28 cellular contexts compared by ENCODE assay signal in genomic region chr2:127195140-127196074, GRCh38. TPM values are rescaled to one million over a fixed set of nuclear protein-coding genes. Genes with fewer than 3 reads are reported as not detected.
DNase-seq lines count a peak whose midpoint lies in the region; ATAC-seq, FAIRE-seq and TF ChIP-seq lines count a peak whose summit lies in the region.
"Had no signal": no experiment of that assay in that cellular context is flagged by ENCODE, and none has a peak within 500 bp of the region (broad histone marks: within the 10 kb centered on the region; RNA-seq: fewer than 3 reads in every experiment).

No MANE protein-coding gene starts in this region.

- 88% methylated on average over 18 of the region's 18 CpGs for WGBS in esophagus muscularis mucosa
- 32 to 64% (median 37%) methylated on average over 18 of the region's 18 CpGs for WGBS in psoas muscle, 3 donors
- WGBS in smooth muscle cell (ENCODE audit: low lambda C conversion rate): 94% methylated on average over 18 of the region's 18 CpGs

- TF ChIP-seq EP300 in esophagus muscularis mucosa (IDR thresholded peaks at IDR 0.05): no peak

- H3K27ac Mint-ChIP-seq in activated T-helper 17 cell treated with anti-CD3 and anti-CD28 coated beads, Interleukin-2, amount 50 U/mL, for 72 hours: no peak overlapping the region
- H3K27ac Mint-ChIP-seq: CD4-positive, CD25-positive, alpha-beta regulatory T cell; HFFc6 had no signal

- ATAC-seq in psoas muscle (peak; percentile 72 to 89 (median 79)), HG02623 (IDR thresholded peaks at IDR 0.05; ENCODE audit: unreplicated experiment) (no peak), HG03095 (IDR thresholded peaks at IDR 0.05; ENCODE audit: unreplicated experiment) (no peak)
- ATAC-seq in activated T-helper 17 cell treated with anti-CD3 and anti-CD28 coated beads, Interleukin-2, amount 50 U/mL, for 72 hours (replicated peaks): no peak

- H3K27me3 Mint-ChIP-seq in activated T-helper 17 cell treated with anti-CD3 and anti-CD28 coated beads, Interleukin-2, amount 50 U/mL, for 72 hours: no peaks in the 10 kb centered on the region
- H3K27me3 Mint-ChIP-seq: CD4-positive, CD25-positive, alpha-beta regulatory T cell had no signal

- H3K9ac ChIP-seq in smooth muscle cell (ENCODE audit: low read depth): no peak overlapping the region
- H3K9ac ChIP-seq: BLaER1 had no signal

- no peaks in the 10 kb centered on the region for H3K79me2 ChIP-seq in smooth muscle cell (ENCODE audit: low read depth)

- no peaks in the 10 kb centered on the region for H3K9me3 Mint-ChIP-seq in activated T-helper 17 cell treated with anti-CD3 and anti-CD28 coated beads, Interleukin-2, amount 50 U/mL, for 72 hours
- H3K9me3 Mint-ChIP-seq: HFFc6 had no signal

- FAIRE-seq in bronchial epithelial cell (lab: Jason Lieb, UNC) (peak; percentile 47), urothelium cell line (lab: Jason Lieb, UNC) (no peak)
- FAIRE-seq: A204.1, D721Med, GM18507 had no signal

- no peaks in the 10 kb centered on the region for H4K20me1 ChIP-seq in smooth muscle cell (ENCODE audit: low read depth)
- H4K20me1 ChIP-seq: BLaER1 had no signal

- TF ChIP-seq CTCF in bronchial epithelial cell (IDR thresholded peaks at IDR 0.05; ENCODE audit: insufficient read depth, low read length, severe bottlenecking): no peak
- TF ChIP-seq CTCF in esophagus muscularis mucosa (IDR thresholded peaks at IDR 0.05): no peak
- no peak for TF ChIP-seq CTCF in psoas muscle (IDR thresholded peaks at IDR 0.05)
- no peak for TF ChIP-seq CTCF in smooth muscle cell (IDR thresholded peaks at IDR 0.05; ENCODE audit: borderline replicate concordance, insufficient read depth, poor library complexity, severe bottlenecking)

- H3K4me3 ChIP-seq in bronchial epithelial cell (ENCODE audit: low read depth, low read length): no peak overlapping the region
- H3K4me3 ChIP-seq in esophagus muscularis mucosa: no peak overlapping the region
- H3K4me3 ChIP-seq in psoas muscle: no peak overlapping the region
- H3K4me3 ChIP-seq in smooth muscle cell: no peak overlapping the region
- H3K4me3 ChIP-seq: BLaER1, HAP-1, SJSA1 had no signal

- H3K4me2 ChIP-seq in smooth muscle cell: peak overlapping the region; percentile 68
- H3K4me2 ChIP-seq: BLaER1 had no signal

- DNase-seq in bronchial epithelial cell (ENCODE audit: low read depth) (no peak), esophagus muscularis mucosa (ENCODE audit: extremely low spot score) (peak; percentile 85), psoas muscle (peak in 1 of 2 donors; percentile 68), smooth muscle cell (lab: John Stamatoyannopoulos, UW; ENCODE audit: unreplicated experiment) (no peak), urothelium cell line (ENCODE audit: low spot score) (no peak)
- DNase-seq: CD4-positive, CD25-positive, alpha-beta regulatory T cell; HFFc6; NCI-H1048; NCI-H1417 treated with DMSO at 0.1 percent for 48 hours; NCI-H1694 treated with DMSO at 0.1 percent for 48 hours; NCI-H2081; NCI-H2171; NCI-H226; NCI-H510A; NCI-H69; Right ventricle myocardium superior; RPMI8226 had no signal

- no peaks in the 10 kb centered on the region for H3K36me3 Mint-ChIP-seq in activated T-helper 17 cell treated with anti-CD3 and anti-CD28 coated beads, Interleukin-2, amount 50 U/mL, for 72 hours (ENCODE audit: low read depth)
- H3K36me3 Mint-ChIP-seq: CD4-positive, CD25-positive, alpha-beta regulatory T cell had no signal

- no peaks in the 10 kb centered on the region for H3F3A ChIP-seq in smooth muscle cell (ENCODE audit: low read depth)

- H3K4me1 ChIP-seq in esophagus muscularis mucosa (peaks cover 0 to 15% (median 10%) of the 10 kb centered on the region in 4 donors), psoas muscle (peaks cover 12% of the 10 kb centered on the region), smooth muscle cell (ENCODE audit: low read depth) (peaks cover 11% of the 10 kb centered on the region)
- H3K4me1 ChIP-seq: BLaER1, HAP-1 had no signal

- H3K36me3 ChIP-seq in bronchial epithelial cell (ENCODE audit: control insufficient read depth, insufficient read depth, low read length): no peaks in the 10 kb centered on the region
- no peaks in the 10 kb centered on the region for H3K36me3 ChIP-seq in esophagus muscularis mucosa
- H3K36me3 ChIP-seq in psoas muscle (ENCODE audit: insufficient read depth in 1 of 2, low read depth in 1 of 2): no peaks in the 10 kb centered on the region
- H3K36me3 ChIP-seq in smooth muscle cell (ENCODE audit: low read depth): no peaks in the 10 kb centered on the region
- H3K36me3 ChIP-seq: BLaER1, HAP-1, SJSA1 had no signal

- no peak overlapping the region for H3K4me3 Mint-ChIP-seq in activated T-helper 17 cell treated with anti-CD3 and anti-CD28 coated beads, Interleukin-2, amount 50 U/mL, for 72 hours
- H3K4me3 Mint-ChIP-seq: HFFc6 had no signal

- no peaks in the 10 kb centered on the region for H3K4me1 Mint-ChIP-seq in activated T-helper 17 cell treated with anti-CD3 and anti-CD28 coated beads, Interleukin-2, amount 50 U/mL, for 72 hours

- no peak for TF ChIP-seq POLR2A in esophagus muscularis mucosa (IDR thresholded peaks at IDR 0.05; ENCODE audit: low read depth)

- H3K27ac ChIP-seq in esophagus muscularis mucosa (replicated peaks in 1 of 4) (no peak overlapping the region), psoas muscle (peak overlapping the region; percentile 75), smooth muscle cell (ENCODE audit: low read depth) (no peak overlapping the region)
- H3K27ac ChIP-seq: BLaER1, HL-60 had no signal

- H3K9me3 ChIP-seq in esophagus muscularis mucosa: no peaks in the 10 kb centered on the region
- H3K9me3 ChIP-seq in psoas muscle: no peaks in the 10 kb centered on the region
- H3K9me3 ChIP-seq in smooth muscle cell (replicated peaks; ENCODE audit: low read depth): peaks cover 4% of the 10 kb centered on the region
- H3K9me3 ChIP-seq: HAP-1 had no signal

- intact Hi-C loops in esophagus muscularis mucosa (cut with DNase I): no loop called here
- intact Hi-C loops in psoas muscle (cut with DNase I): loop anchor here in 1 of 2 donors (5.0 kb wide), 2 partner anchors 97 to 287 kb away; partner anchors contain the start of gene ERCC3

- H3K27me3 ChIP-seq in bronchial epithelial cell (ENCODE audit: control insufficient read depth, insufficient read depth, low read length) (no peaks in the 10 kb centered on the region), esophagus muscularis mucosa (no peaks in the 10 kb centered on the region), psoas muscle (ENCODE audit: insufficient read depth in 3 of 3, low read length in 2 of 3) (no peaks in the 10 kb centered on the region), smooth muscle cell (ENCODE audit: low read depth) (no peaks in the 10 kb centered on the region)
- H3K27me3 ChIP-seq: BLaER1, SJSA1 had no signal

- no peak overlapping the region for H2AFZ ChIP-seq in smooth muscle cell (ENCODE audit: low read depth)

RNA-seq across cellular contexts. Expression of gene CYP27C1, which starts 24.7 kb away (rescaled TPM):
- total RNA-seq in bronchial epithelial cell: 0.26 and 0.38 TPM in 2 replicates
- total RNA-seq in esophagus muscularis mucosa: under 1 TPM in 2 of 4 donors, not detected in 2; under 0.01 to 0.26 TPM
- total RNA-seq in psoas muscle: under 1 TPM in 3 of 4 donors, not detected in 1; 0.10 to 0.21 (median 0.13) TPM
- polyA plus RNA-seq in psoas muscle: under 1 TPM; 0.01 to 0.21 (median 0.03) TPM
- total RNA-seq in smooth muscle cell: 1.1 and 2.0 TPM in 2 replicates
- polyA plus RNA-seq in smooth muscle cell: 3.8 and 5.0 TPM in 2 replicates
- not detected for total RNA-seq in activated T-helper 17 cell treated with anti-CD3 and anti-CD28 coated beads, Interleukin-2, amount 50 U/mL, for 72 hours
- total RNA-seq: CD4-positive, CD25-positive, alpha-beta regulatory T cell; Right ventricle myocardium superior had no signal
- polyA plus RNA-seq: AG04450; CD4-positive, CD25-positive, alpha-beta regulatory T cell had no signal

Comparison
In these comparisons a context has a peak if more than half of its experiments do, and no peak if none do; other contexts are left out.
1. ATAC-seq: peak in psoas muscle (4 of 4); none in activated T-helper 17 cell treated with anti-CD3 and anti-CD28 coated beads, Interleukin-2, amount 50 U/mL, for 72 hours (single experiment), HG02623 (single experiment) and HG03095 (single experiment).